1 cellular context compared by ENCODE assay signal in genomic region chr2:126886201-126886905, GRCh38.
TF ChIP-seq lines count a peak whose summit lies in the region.

No MANE protein-coding gene starts in this region.

TF ChIP-seq in HepG2, 621 proteins besides CTCF, POLR2A, EP300 and RAD21 (continued from another document and continues in another):
- TF ChIP-seq, protein P1, sequence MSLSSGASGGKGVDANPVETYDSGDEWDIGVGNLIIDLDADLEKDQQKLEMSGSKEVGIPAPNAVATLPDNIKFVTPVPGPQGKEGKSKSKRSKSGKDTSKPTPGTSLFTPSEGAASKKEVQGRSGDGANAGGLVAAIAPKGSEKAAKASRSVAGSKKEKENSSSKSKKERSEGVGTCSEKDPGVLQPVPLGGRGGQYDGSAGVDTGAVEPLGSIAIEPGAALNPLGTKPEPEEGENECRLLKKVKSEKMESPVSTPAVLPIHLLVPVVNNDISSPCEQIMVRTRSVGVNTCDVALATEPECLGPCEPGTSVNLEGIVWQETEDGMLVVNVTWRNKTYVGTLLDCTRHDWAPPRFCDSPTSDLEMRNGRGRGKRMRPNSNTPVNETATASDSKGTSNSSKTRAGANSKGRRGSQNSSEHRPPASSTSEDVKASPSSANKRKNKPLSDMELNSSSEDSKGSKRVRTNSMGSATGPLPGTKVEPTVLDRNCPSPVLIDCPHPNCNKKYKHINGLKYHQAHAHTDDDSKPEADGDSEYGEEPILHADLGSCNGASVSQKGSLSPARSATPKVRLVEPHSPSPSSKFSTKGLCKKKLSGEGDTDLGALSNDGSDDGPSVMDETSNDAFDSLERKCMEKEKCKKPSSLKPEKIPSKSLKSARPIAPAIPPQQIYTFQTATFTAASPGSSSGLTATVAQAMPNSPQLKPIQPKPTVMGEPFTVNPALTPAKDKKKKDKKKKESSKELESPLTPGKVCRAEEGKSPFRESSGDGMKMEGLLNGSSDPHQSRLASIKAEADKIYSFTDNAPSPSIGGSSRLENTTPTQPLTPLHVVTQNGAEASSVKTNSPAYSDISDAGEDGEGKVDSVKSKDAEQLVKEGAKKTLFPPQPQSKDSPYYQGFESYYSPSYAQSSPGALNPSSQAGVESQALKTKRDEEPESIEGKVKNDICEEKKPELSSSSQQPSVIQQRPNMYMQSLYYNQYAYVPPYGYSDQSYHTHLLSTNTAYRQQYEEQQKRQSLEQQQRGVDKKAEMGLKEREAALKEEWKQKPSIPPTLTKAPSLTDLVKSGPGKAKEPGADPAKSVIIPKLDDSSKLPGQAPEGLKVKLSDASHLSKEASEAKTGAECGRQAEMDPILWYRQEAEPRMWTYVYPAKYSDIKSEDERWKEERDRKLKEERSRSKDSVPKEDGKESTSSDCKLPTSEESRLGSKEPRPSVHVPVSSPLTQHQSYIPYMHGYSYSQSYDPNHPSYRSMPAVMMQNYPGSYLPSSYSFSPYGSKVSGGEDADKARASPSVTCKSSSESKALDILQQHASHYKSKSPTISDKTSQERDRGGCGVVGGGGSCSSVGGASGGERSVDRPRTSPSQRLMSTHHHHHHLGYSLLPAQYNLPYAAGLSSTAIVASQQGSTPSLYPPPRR (CRISPR knock-in tag; IDR thresholded peaks at IDR 0.05; ENCODE audit: borderline replicate concordance), result 0 out of 2 replicates have a peak, but pooled peaks have one; percentile 33
- TF ChIP-seq STAG1 (CRISPR knock-in tag; IDR thresholded peaks at IDR 0.05), result peak; percentile 51
- no peak for TF ChIP-seq ZXDC (CRISPR knock-in tag; IDR thresholded peaks at IDR 0.05)
- no peak for TF ChIP-seq ZNF737 (CRISPR knock-in tag; IDR thresholded peaks at IDR 0.05; ENCODE audit: borderline replicate concordance)
- TF ChIP-seq, protein P2, sequence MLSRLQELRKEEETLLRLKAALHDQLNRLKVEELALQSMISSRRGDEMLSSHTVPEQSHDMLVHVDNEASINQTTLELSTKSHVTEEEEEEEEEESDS (CRISPR knock-in tag; IDR thresholded peaks at IDR 0.05; ENCODE audit: borderline replicate concordance), result no peak
- TF ChIP-seq SP1 (IDR thresholded peaks at IDR 0.05), result no peak
- peak; percentile 90 for TF ChIP-seq SP1 (CRISPR knock-in tag; IDR thresholded peaks at IDR 0.05)
- no peak for TF ChIP-seq ZNF83 (CRISPR knock-in tag; IDR thresholded peaks at IDR 0.05; ENCODE audit: borderline replicate concordance)
- peak; percentile 63; the same call in 1 of the 2 replicates for TF ChIP-seq ZBTB38 (CRISPR knock-in tag; IDR thresholded peaks at IDR 0.05)
- peak; percentile 68; the same call in 1 of the 2 replicates for TF ChIP-seq KDM2A (CRISPR knock-in tag; IDR thresholded peaks at IDR 0.05; ENCODE audit: borderline replicate concordance, low read depth)
- no peak for TF ChIP-seq ZFP36L1 (CRISPR knock-in tag; IDR thresholded peaks at IDR 0.05)
- TF ChIP-seq ZNF337 (CRISPR knock-in tag; IDR thresholded peaks at IDR 0.05; ENCODE audit: borderline replicate concordance, low read depth), result no peak
- TF ChIP-seq ZNF235 (CRISPR knock-in tag; IDR thresholded peaks at IDR 0.05; ENCODE audit: borderline replicate concordance), result no peak
- TF ChIP-seq ZNF782 (CRISPR knock-in tag; IDR thresholded peaks at IDR 0.05; ENCODE audit: borderline replicate concordance), result no peak
- no peak for TF ChIP-seq ARID2 (CRISPR knock-in tag; IDR thresholded peaks at IDR 0.05; ENCODE audit: borderline replicate concordance)
- TF ChIP-seq CEBPG (CRISPR knock-in tag; IDR thresholded peaks at IDR 0.05), result no peak
- no peak for TF ChIP-seq HMGA1 (CRISPR knock-in tag; conservative IDR thresholded peaks at IDR 0.05)
- TF ChIP-seq ZFY (CRISPR knock-in tag; IDR thresholded peaks at IDR 0.05), result no peak; the same call in 1 of the 2 replicates
- peak; percentile 29; the same call in 1 of the 2 replicates for TF ChIP-seq EEA1 (CRISPR knock-in tag; IDR thresholded peaks at IDR 0.05; ENCODE audit: borderline replicate concordance)
- TF ChIP-seq SETDB1 (CRISPR knock-in tag; IDR thresholded peaks at IDR 0.05; ENCODE audit: borderline replicate concordance), result no peak
- TF ChIP-seq HOXA3 (CRISPR knock-in tag; IDR thresholded peaks at IDR 0.05), result peak; percentile 33; the same call in 1 of the 2 replicates
- no peak for TF ChIP-seq DBP (CRISPR knock-in tag; IDR thresholded peaks at IDR 0.05; ENCODE audit: not compliant biosample characterization)
- no peak for TF ChIP-seq ZNF550 (CRISPR knock-in tag; IDR thresholded peaks at IDR 0.05; ENCODE audit: borderline replicate concordance)
- TF ChIP-seq HES4 (CRISPR knock-in tag; IDR thresholded peaks at IDR 0.05; ENCODE audit: borderline replicate concordance), result 0 out of 2 replicates have a peak, but pooled peaks have one; percentile 49
- no peak for TF ChIP-seq ZNF646 (CRISPR knock-in tag; IDR thresholded peaks at IDR 0.05)
- no peak for TF ChIP-seq CERS6 (CRISPR knock-in tag; IDR thresholded peaks at IDR 0.05)
- peak; percentile 55; the same call in 1 of the 2 replicates for TF ChIP-seq NRL (CRISPR knock-in tag; IDR thresholded peaks at IDR 0.05; ENCODE audit: borderline replicate concordance)
- no peak for TF ChIP-seq TSC22D2 (CRISPR knock-in tag; IDR thresholded peaks at IDR 0.05; ENCODE audit: borderline replicate concordance)
- TF ChIP-seq, protein P3, sequence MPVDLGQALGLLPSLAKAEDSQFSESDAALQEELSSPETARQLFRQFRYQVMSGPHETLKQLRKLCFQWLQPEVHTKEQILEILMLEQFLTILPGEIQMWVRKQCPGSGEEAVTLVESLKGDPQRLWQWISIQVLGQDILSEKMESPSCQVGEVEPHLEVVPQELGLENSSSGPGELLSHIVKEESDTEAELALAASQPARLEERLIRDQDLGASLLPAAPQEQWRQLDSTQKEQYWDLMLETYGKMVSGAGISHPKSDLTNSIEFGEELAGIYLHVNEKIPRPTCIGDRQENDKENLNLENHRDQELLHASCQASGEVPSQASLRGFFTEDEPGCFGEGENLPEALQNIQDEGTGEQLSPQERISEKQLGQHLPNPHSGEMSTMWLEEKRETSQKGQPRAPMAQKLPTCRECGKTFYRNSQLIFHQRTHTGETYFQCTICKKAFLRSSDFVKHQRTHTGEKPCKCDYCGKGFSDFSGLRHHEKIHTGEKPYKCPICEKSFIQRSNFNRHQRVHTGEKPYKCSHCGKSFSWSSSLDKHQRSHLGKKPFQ (CRISPR knock-in tag; IDR thresholded peaks at IDR 0.05; ENCODE audit: insufficient replicate concordance), result peak; percentile 44
- no peak for TF ChIP-seq ZNF451 (CRISPR knock-in tag; IDR thresholded peaks at IDR 0.05)
- no peak for TF ChIP-seq THAP11 (CRISPR knock-in tag; IDR thresholded peaks at IDR 0.05)
- no peak for TF ChIP-seq ATF7 (IDR thresholded peaks at IDR 0.05)
- TF ChIP-seq ATF7 (CRISPR knock-in tag; IDR thresholded peaks at IDR 0.05), result 0 out of 2 replicates have a peak, but pooled peaks have one; percentile 2
- no peak for TF ChIP-seq ZKSCAN5 (CRISPR knock-in tag; IDR thresholded peaks at IDR 0.05)
- no peak for TF ChIP-seq TEAD2 (CRISPR knock-in tag; IDR thresholded peaks at IDR 0.05)
- TF ChIP-seq SMYD3 (CRISPR knock-in tag; IDR thresholded peaks at IDR 0.05), result no peak
- TF ChIP-seq ZNF33B (CRISPR knock-in tag; IDR thresholded peaks at IDR 0.05), result 0 out of 2 replicates have a peak, but pooled peaks have one; percentile 57
- TF ChIP-seq ZNF619 (CRISPR knock-in tag; IDR thresholded peaks at IDR 0.05), result 0 out of 2 replicates have a peak, but pooled peaks have one; percentile 50
- TF ChIP-seq ASH2L (IDR thresholded peaks at IDR 0.05; ENCODE audit: insufficient read length, low read depth, low read length), result no peak
- peak; percentile 44 for TF ChIP-seq CBX1 (IDR thresholded peaks at IDR 0.05; ENCODE audit: low read depth)
- no peak for TF ChIP-seq ZNF354B (CRISPR knock-in tag; IDR thresholded peaks at IDR 0.05)
- TF ChIP-seq NFKB2 (CRISPR knock-in tag; IDR thresholded peaks at IDR 0.05; ENCODE audit: borderline replicate concordance), result peak; percentile 70; the same call in 1 of the 2 replicates
- TF ChIP-seq ZNF274 (CRISPR knock-in tag; IDR thresholded peaks at IDR 0.05), result peak; percentile 58; the same call in 1 of the 2 replicates
- 0 out of 2 replicates have a peak, but pooled peaks have one; percentile 19 for TF ChIP-seq RXRA (CRISPR knock-in tag; IDR thresholded peaks at IDR 0.05)
- TF ChIP-seq, protein P4, sequence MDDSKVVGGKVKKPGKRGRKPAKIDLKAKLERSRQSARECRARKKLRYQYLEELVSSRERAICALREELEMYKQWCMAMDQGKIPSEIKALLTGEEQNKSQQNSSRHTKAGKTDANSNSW (CRISPR knock-in tag; IDR thresholded peaks at IDR 0.05; ENCODE audit: borderline replicate concordance), result 0 out of 2 replicates have a peak, but pooled peaks have one; percentile 39
- TF ChIP-seq ZNF891 (CRISPR knock-in tag; IDR thresholded peaks at IDR 0.05), result 0 out of 2 replicates have a peak, but pooled peaks have one; percentile 22
- TF ChIP-seq ZNF691 (CRISPR knock-in tag; IDR thresholded peaks at IDR 0.05; ENCODE audit: borderline replicate concordance, low read depth), result peak; percentile 87; the same call in 1 of the 2 replicates
